9 cellular contexts compared by ENCODE assay signal in the genomic region with DNA sequence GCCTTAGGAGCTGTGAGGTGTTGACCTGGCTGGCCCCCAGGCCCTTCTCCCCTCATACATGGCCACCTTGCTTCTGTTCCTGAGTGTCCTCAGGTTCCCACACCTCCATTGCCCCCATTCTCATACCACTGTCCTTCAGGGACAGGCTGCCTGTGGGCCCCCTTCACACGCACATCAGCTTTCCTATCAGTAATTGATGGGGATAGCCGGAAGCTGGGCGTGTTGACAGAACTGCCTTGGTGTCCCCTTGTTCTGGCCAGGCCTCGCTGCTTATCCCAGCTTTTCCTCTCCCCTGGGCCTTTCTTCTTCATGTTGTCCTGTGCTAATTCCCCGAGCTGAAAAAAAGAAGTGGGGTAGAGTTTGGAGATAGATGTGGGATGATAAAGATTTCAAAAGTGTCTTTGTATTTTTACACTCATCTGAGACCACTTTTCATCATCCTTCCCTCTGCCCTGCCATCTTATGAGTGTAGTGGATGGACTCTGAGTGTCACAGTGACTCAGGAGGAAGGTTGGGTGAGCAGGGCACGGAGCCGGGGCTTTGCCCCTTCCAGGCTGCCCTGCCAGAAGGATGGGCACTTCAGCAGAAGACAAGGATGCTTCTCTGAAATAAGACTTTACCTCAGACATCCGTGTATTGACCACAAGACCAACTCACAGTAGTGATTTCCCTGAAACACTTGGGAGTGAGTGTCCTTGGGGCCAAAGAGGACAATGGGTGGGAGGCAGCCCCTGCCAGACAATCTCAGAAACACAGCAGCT. TPM values are rescaled to one million over a fixed set of nuclear protein-coding genes. Genes with fewer than 3 reads are reported as not detected.
A peak's percentile ranks its signal among the peaks of the same experiment; 100 is the strongest.
DNase-seq lines count a peak whose midpoint lies in the region; ATAC-seq and TF ChIP-seq lines count a peak whose summit lies in the region.
"Had no signal": no experiment of that assay in that cellular context is flagged by ENCODE, and none has a peak within 500 bp of the region (broad histone marks: within the 10 kb centered on the region; RNA-seq: fewer than 3 reads in every experiment).

No MANE protein-coding gene starts in this region.

- H3K4me1 Mint-ChIP-seq in activated CD8-positive, alpha-beta T cell treated with anti-CD3 and anti-CD28 coated beads for 36 hours (ENCODE audit: low read depth) = peaks cover 82% of the 10 kb centered on the region

- H3K36me3 ChIP-seq in left ventricle myocardium inferior = peaks cover 24% of the 10 kb centered on the region
- peaks cover 34% of the 10 kb centered on the region for H3K36me3 ChIP-seq in skeletal muscle satellite cell (ENCODE audit: insufficient read depth, low read length)

- no peaks in the 10 kb centered on the region for H3K27me3 Mint-ChIP-seq in activated CD8-positive, alpha-beta T cell treated with anti-CD3 and anti-CD28 coated beads for 36 hours

- no peak for TF ChIP-seq CTCF in activated CD8-positive, alpha-beta T cell treated with anti-CD3 and anti-CD28 coated beads for 36 hours (IDR thresholded peaks at IDR 0.05)
- no peak for TF ChIP-seq CTCF in left ventricle myocardium inferior (IDR thresholded peaks at IDR 0.05; ENCODE audit: borderline replicate concordance)

- peak overlapping the region; percentile 95 for H3K27ac ChIP-seq in left ventricle myocardium inferior (replicated peaks)
- H3K27ac ChIP-seq: SJSA1 had no signal

- CTCF ChIA-PET in activated CD8-positive, alpha-beta T cell treated with anti-CD3 and anti-CD28 coated beads for 36 hours (lab: Charles Lee) = interaction anchor here (1.0 to 14.0 kb wide), 6 partner anchors 17 to 132 kb away, joined by 3 to 234 read pairs (median 6); a partner anchor contains a TSS

- intact Hi-C loops in activated CD8-positive, alpha-beta T cell treated with anti-CD3 and anti-CD28 coated beads for 36 hours (cut with micrococcal nuclease) = loop anchor here (5.0 kb wide), 1 partner anchor 43 kb away; a partner anchor contains a TSS
- intact Hi-C loops in left ventricle myocardium inferior (cut with micrococcal nuclease) = loop anchor here (10.0 kb wide), 1 partner anchor 55 kb away; a partner anchor contains a TSS

- no peaks in the 10 kb centered on the region for H3K9me3 ChIP-seq in left ventricle myocardium inferior (replicated peaks)
- H3K9me3 ChIP-seq in skeletal muscle satellite cell (replicated peaks; ENCODE audit: low read length) = no peaks in the 10 kb centered on the region
- H3K9me3 ChIP-seq: SJSA1 had no signal

- peak overlapping the region; percentile 60 for H3K4me2 ChIP-seq in skeletal muscle satellite cell (ENCODE audit: low read length)

- peak overlapping the region; percentile 65 for H3K4me3 Mint-ChIP-seq in activated CD8-positive, alpha-beta T cell treated with anti-CD3 and anti-CD28 coated beads for 36 hours

- H3K4me1 ChIP-seq in left ventricle myocardium inferior (peaks cover 87% of the 10 kb centered on the region), skeletal muscle satellite cell (ENCODE audit: control insufficient read depth, insufficient read depth, low read length) (peaks cover 88% of the 10 kb centered on the region)

- H3K9me3 Mint-ChIP-seq in activated CD8-positive, alpha-beta T cell treated with anti-CD3 and anti-CD28 coated beads for 36 hours = no peaks in the 10 kb centered on the region

- H3K9ac ChIP-seq in skeletal muscle satellite cell (ENCODE audit: low read depth, low read length) = peak overlapping the region; percentile 71

- H3K27ac Mint-ChIP-seq in activated CD8-positive, alpha-beta T cell treated with anti-CD3 and anti-CD28 coated beads for 36 hours = peak overlapping the region; percentile 97

- H3K4me3 ChIP-seq in left ventricle myocardium inferior (peak overlapping the region; percentile 27), skeletal muscle satellite cell (ENCODE audit: low read length) (peak overlapping the region; percentile 36)
- H3K4me3 ChIP-seq: SJSA1 had no signal

- H3K27me3 ChIP-seq in left ventricle myocardium inferior (ENCODE audit: low read depth) (no peaks in the 10 kb centered on the region), skeletal muscle satellite cell (ENCODE audit: control insufficient read depth, insufficient read depth, low read length) (no peaks in the 10 kb centered on the region)
- H3K27me3 ChIP-seq: SJSA1 had no signal

- peak; percentile 8 for ATAC-seq in activated CD8-positive, alpha-beta T cell treated with anti-CD3 and anti-CD28 coated beads for 36 hours
- no peak for ATAC-seq in HG03342 (IDR thresholded peaks at IDR 0.05; ENCODE audit: unreplicated experiment)

- peaks cover 42% of the 10 kb centered on the region for H3K36me3 Mint-ChIP-seq in activated CD8-positive, alpha-beta T cell treated with anti-CD3 and anti-CD28 coated beads for 36 hours (ENCODE audit: low read depth)

- DNase-seq in ELR (ENCODE audit: low read depth) (peak; percentile 40), left ventricle myocardium inferior (no peak), medulla oblongata (ENCODE audit: extremely low spot score) (no peak), NCI-H446 (lab: John Stamatoyannopoulos, UW) (no peak), NCI-H69 (lab: John Stamatoyannopoulos, UW) (no peak)
- DNase-seq in activated CD8-positive, alpha-beta T cell treated with anti-CD3 and anti-CD28 coated beads for 36 hours = no peak

- POLR2A ChIA-PET in activated CD8-positive, alpha-beta T cell treated with anti-CD3 and anti-CD28 coated beads for 36 hours (lab: Charles Lee) = interaction anchor here (0.6 to 7.8 kb wide), 11 partner anchors 11 to 343 kb away, joined by 3 to 86 read pairs (median 4); a partner anchor contains a TSS

RNA-seq across cellular contexts. Expression of a gene that starts 42.8 kb away (rescaled TPM):
- 100 to 1,000 TPM; 110 to 118 TPM for total RNA-seq in activated CD8-positive, alpha-beta T cell treated with anti-CD3 and anti-CD28 coated beads for 36 hours
- total RNA-seq in left ventricle myocardium inferior = 40.3 TPM
- 43.3 and 49.1 TPM in 2 replicates for total RNA-seq in skeletal muscle satellite cell (2012; rRNA removed)

RNA-seq across cellular contexts. Expression of a gene that starts 54.6 kb away (rescaled TPM):
- total RNA-seq in activated CD8-positive, alpha-beta T cell treated with anti-CD3 and anti-CD28 coated beads for 36 hours = 10 to 100 TPM; 16.3 to 17.9 TPM
- 16.1 TPM for total RNA-seq in left ventricle myocardium inferior
- total RNA-seq in skeletal muscle satellite cell (2012; rRNA removed) = 14.7 and 18.1 TPM in 2 replicates
